17 cellular contexts compared by ENCODE assay signal in genomic region chr14:98503086-98503815, GRCh38.
DNase-seq lines count a peak whose midpoint lies in the region; ATAC-seq, FAIRE-seq and TF ChIP-seq lines count a peak whose summit lies in the region.
"Had no signal": no experiment of that assay in that cellular context is flagged by ENCODE, and none has a peak within 500 bp of the region (broad histone marks: within the 10 kb centered on the region; RNA-seq: fewer than 3 reads in every experiment).

No MANE protein-coding gene starts in this region.

- ATAC-seq in GM18909 (IDR thresholded peaks at IDR 0.05; ENCODE audit: poor library complexity, unreplicated experiment) (no peak), body of pancreas (no peak), HG03095 (IDR thresholded peaks at IDR 0.05; ENCODE audit: unreplicated experiment) (no peak)
- ATAC-seq: A549 had no signal

- no peaks in the 10 kb centered on the region for H3K9me1 ChIP-seq in keratinocyte (ENCODE audit: control insufficient read depth, extremely low read depth, insufficient read depth, low read length)

- no peaks in the 10 kb centered on the region for H3K27me3 Mint-ChIP-seq in MCF 10A (ENCODE audit: insufficient read depth, unreplicated experiment)
- H3K27me3 Mint-ChIP-seq: CD4-positive, alpha-beta T cell had no signal

- H3K9me3 ChIP-seq in breast epithelium (no peaks in the 10 kb centered on the region), keratinocyte (ENCODE audit: control insufficient read depth, low read depth, low read length) (no peaks in the 10 kb centered on the region), body of pancreas (no peaks in the 10 kb centered on the region)
- H3K9me3 ChIP-seq: A549, HAP-1 had no signal

- peaks cover 12% of the 10 kb centered on the region for H3K9me3 Mint-ChIP-seq in MCF 10A (ENCODE audit: unreplicated experiment)

- H3K27ac Mint-ChIP-seq in MCF 10A (ENCODE audit: low read depth, unreplicated experiment) = peak overlapping the region; percentile 43
- H3K27ac Mint-ChIP-seq: CD4-positive, alpha-beta T cell had no signal

- H3K27ac ChIP-seq in breast epithelium = no peak overlapping the region
- H3K27ac ChIP-seq in epithelial cell of prostate = peak overlapping the region; percentile 92
- H3K27ac ChIP-seq in keratinocyte (ENCODE audit: control insufficient read depth, insufficient read depth, low read length) = peak overlapping the region; percentile 84
- no peak overlapping the region for H3K27ac ChIP-seq in body of pancreas
- H3K27ac ChIP-seq: 22Rv1, A549, C4-2B, HL-60 had no signal

- H3K4me2 ChIP-seq in keratinocyte (ENCODE audit: control insufficient read depth, extremely low read depth, insufficient read depth, low read depth, low read length) = peak overlapping the region; percentile 71
- H3K4me2 ChIP-seq: A549 had no signal

- no peaks in the 10 kb centered on the region for H3K36me3 ChIP-seq in breast epithelium
- no peaks in the 10 kb centered on the region for H3K36me3 ChIP-seq in keratinocyte (ENCODE audit: control insufficient read depth in 2 of 2, extremely low read depth in 1 of 2, insufficient read depth in 2 of 2, low read length in 2 of 2)
- no peaks in the 10 kb centered on the region for H3K36me3 ChIP-seq in body of pancreas (replicated peaks in 1 of 2; ENCODE audit: insufficient read depth in 1 of 2, low read depth in 2 of 2)
- H3K36me3 ChIP-seq: HAP-1 had no signal

- H3K4me3 Mint-ChIP-seq in MCF 10A (ENCODE audit: unreplicated experiment) = no peak overlapping the region
- H3K4me3 Mint-ChIP-seq: CD4-positive, alpha-beta T cell had no signal

- POLR2A ChIA-PET in MCF 10A (lab: Yijun Ruan, JAX) = interaction anchor here (0.6 to 1.1 kb wide), 3 partner anchors 9 to 401 kb away, joined by 3 to 4 read pairs (median 3); no protein-coding TSS in a partner anchor

- H3K36me3 Mint-ChIP-seq in MCF 10A (ENCODE audit: insufficient read depth, unreplicated experiment) = no peaks in the 10 kb centered on the region

- peak overlapping the region; percentile 51 for H3K9ac ChIP-seq in keratinocyte (ENCODE audit: control insufficient read depth, extremely low read depth, insufficient read depth, low read length)

- TF ChIP-seq CTCF in MCF 10A (IDR thresholded peaks at IDR 0.05; ENCODE audit: unreplicated experiment) = no peak
- TF ChIP-seq CTCF in breast epithelium (IDR thresholded peaks at IDR 0.05) = no peak
- TF ChIP-seq CTCF in keratinocyte (optimal IDR thresholded peaks at IDR 0.05 in 1 of 3, IDR thresholded peaks at IDR 0.05 in 1 of 3, conservative IDR thresholded peaks at IDR 0.05 in 1 of 3; ENCODE audit: extremely low read depth in 1 of 3, insufficient read depth in 2 of 3, low read length in 3 of 3) = no peak
- no peak for TF ChIP-seq CTCF in body of pancreas (IDR thresholded peaks at IDR 0.05)

- TF ChIP-seq POLR2A in breast epithelium (IDR thresholded peaks at IDR 0.05) = no peak
- TF ChIP-seq POLR2A in body of pancreas (IDR thresholded peaks at IDR 0.05) = no peak

- H3K4me1 Mint-ChIP-seq in MCF 10A (ENCODE audit: insufficient read depth, unreplicated experiment) = peaks cover 53% of the 10 kb centered on the region

- H2AFZ ChIP-seq in keratinocyte (ENCODE audit: control insufficient read depth, low read length) = peak overlapping the region; percentile 11

- BruUV-seq in MCF 10A (replicated peaks; lab: Mats Ljungman, UMichigan) = no TSS peak

- intact Hi-C loops in MCF 10A (cut with micrococcal nuclease) = no loop called here
- intact Hi-C loops in breast epithelium (cut with DNase I; ENCODE audit: low total_unique reads) = no loop called here
- intact Hi-C loops in body of pancreas (cut with DNase I) = no loop called here

- no peaks in the 10 kb centered on the region for H4K20me1 ChIP-seq in keratinocyte (ENCODE audit: control insufficient read depth, extremely low read depth, insufficient read depth, low read length)

- H3K27me3 ChIP-seq in breast epithelium = no peaks in the 10 kb centered on the region
- H3K27me3 ChIP-seq in keratinocyte (ENCODE audit: control insufficient read depth, extremely low read depth, insufficient read depth, low read length) = no peaks in the 10 kb centered on the region
- H3K27me3 ChIP-seq in body of pancreas = peaks cover 0 to 3% of the 10 kb centered on the region in 2 donors

- H3K4me1 ChIP-seq in breast epithelium = no peaks in the 10 kb centered on the region
- H3K4me1 ChIP-seq in keratinocyte (ENCODE audit: control insufficient read depth, extremely low read depth, insufficient read depth, low read length) = peaks cover 71% of the 10 kb centered on the region
- no peaks in the 10 kb centered on the region for H3K4me1 ChIP-seq in body of pancreas
- H3K4me1 ChIP-seq: A549, HAP-1 had no signal

- DNase-seq in MCF 10A (ENCODE audit: unreplicated experiment) (no peak), breast epithelium (ENCODE audit: low spot score in 2 of 2) (no peak), epithelial cell of prostate (ENCODE audit: low read depth, low spot score) (peak; percentile 46), keratinocyte (ENCODE audit: low read depth, low spot score) (peak; percentile 44), body of pancreas (no peak)
- DNase-seq: AML-193; CD4-positive, alpha-beta T cell; DMS153; DMS79; GF-D8 had no signal

- FAIRE-seq in keratinocyte (lab: Jason Lieb, UNC) = peak; percentile 92
- FAIRE-seq: A549 had no signal

- H3K4me3 ChIP-seq in breast epithelium (no peak overlapping the region), keratinocyte (ENCODE audit: control insufficient read depth in 2 of 3, extremely low read depth in 1 of 3, insufficient read depth in 2 of 3, low read depth in 1 of 3, low read length in 3 of 3) (no peak overlapping the region), body of pancreas (no peak overlapping the region)
- H3K4me3 ChIP-seq: A549, HAP-1 had no signal

- no peaks in the 10 kb centered on the region for H3K79me2 ChIP-seq in keratinocyte (ENCODE audit: control insufficient read depth, insufficient read depth, low read length)

- dilution Hi-C loops in keratinocyte (cut with MboI; ENCODE audit: extremely low pct_ligation_motif_present, low sequenced_read_pairs) = no loop called here

- CTCF ChIA-PET in MCF 10A (lab: Yijun Ruan, JAX) = no interaction called here

- WGBS in body of pancreas, 2 donors = 66 to 80% methylated on average over 6 of the region's 6 CpGs

Comparison
In these comparisons a context has a peak if more than half of its experiments do, and no peak if none do; other contexts are left out.
1. DNase-seq: peak in epithelial cell of prostate (single experiment) and keratinocyte (single experiment); none in MCF 10A (single experiment), breast epithelium (0 of 2) and body of pancreas (0 of 4).
2. H3K27ac ChIP-seq: peak in epithelial cell of prostate (single experiment) and keratinocyte (single experiment); none in breast epithelium (0 of 2) and body of pancreas (0 of 4).